In genomic region chr10:84525120-84525806, GRCh38 we compare ENCODE assay signal across 1 cellular context.
TF ChIP-seq lines count a peak whose summit lies in the region.

No MANE protein-coding gene starts in this region.

TF ChIP-seq in K562, 482 proteins besides CTCF, POLR2A, EP300 and RAD21 (continued from another document and continues in another):
- TF ChIP-seq RREB1 (CRISPR knock-in tag; IDR thresholded peaks at IDR 0.05), result 0 out of 2 replicates have a peak, but pooled peaks have one; percentile 34
- no peak for TF ChIP-seq SMAD2 (IDR thresholded peaks at IDR 0.05; ENCODE audit: low read depth, low read length)
- no peak for TF ChIP-seq SUPT5H (IDR thresholded peaks at IDR 0.05)
- peak; percentile 95 for TF ChIP-seq TCF3 (CRISPR knock-in tag; IDR thresholded peaks at IDR 0.05)
- TF ChIP-seq NCOR1 (IDR thresholded peaks at IDR 0.05), result peak; percentile 97
- TF ChIP-seq DEAF1 (CRISPR knock-in tag; IDR thresholded peaks at IDR 0.05), result peak; percentile 33; the same call in 1 of the 2 replicates
- no peak for TF ChIP-seq NR2C2 (CRISPR knock-in tag; IDR thresholded peaks at IDR 0.05)
- TF ChIP-seq NR2C2 (tag; IDR thresholded peaks at IDR 0.05), result no peak
- TF ChIP-seq BCOR (IDR thresholded peaks at IDR 0.05), result peak; percentile 76
- 0 out of 2 replicates have a peak, but pooled peaks have one; percentile 8 for TF ChIP-seq OTX1 (CRISPR knock-in tag; IDR thresholded peaks at IDR 0.05)
- TF ChIP-seq CBFA2T2 (conservative IDR thresholded peaks at IDR 0.05), result peak; percentile 92
- TF ChIP-seq, protein P1, sequence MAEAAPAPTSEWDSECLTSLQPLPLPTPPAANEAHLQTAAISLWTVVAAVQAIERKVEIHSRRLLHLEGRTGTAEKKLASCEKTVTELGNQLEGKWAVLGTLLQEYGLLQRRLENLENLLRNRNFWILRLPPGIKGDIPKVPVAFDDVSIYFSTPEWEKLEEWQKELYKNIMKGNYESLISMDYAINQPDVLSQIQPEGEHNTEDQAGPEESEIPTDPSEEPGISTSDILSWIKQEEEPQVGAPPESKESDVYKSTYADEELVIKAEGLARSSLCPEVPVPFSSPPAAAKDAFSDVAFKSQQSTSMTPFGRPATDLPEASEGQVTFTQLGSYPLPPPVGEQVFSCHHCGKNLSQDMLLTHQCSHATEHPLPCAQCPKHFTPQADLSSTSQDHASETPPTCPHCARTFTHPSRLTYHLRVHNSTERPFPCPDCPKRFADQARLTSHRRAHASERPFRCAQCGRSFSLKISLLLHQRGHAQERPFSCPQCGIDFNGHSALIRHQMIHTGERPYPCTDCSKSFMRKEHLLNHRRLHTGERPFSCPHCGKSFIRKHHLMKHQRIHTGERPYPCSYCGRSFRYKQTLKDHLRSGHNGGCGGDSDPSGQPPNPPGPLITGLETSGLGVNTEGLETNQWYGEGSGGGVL (CRISPR knock-in tag; IDR thresholded peaks at IDR 0.05), result peak; percentile 75
- TF ChIP-seq KAT2B (IDR thresholded peaks at IDR 0.05; ENCODE audit: low read depth, low read length), result no peak
- no peak for TF ChIP-seq FIP1L1 (IDR thresholded peaks at IDR 0.05; ENCODE audit: low read depth, low read length, poor library complexity, severe bottlenecking)
- TF ChIP-seq NRF1 (conservative IDR thresholded peaks at IDR 0.05 in 1 of 2, IDR thresholded peaks at IDR 0.05 in 1 of 2), result 0 out of 4 replicates have a peak, but pooled peaks have one; percentile 15 to 33
- TF ChIP-seq, protein P2, sequence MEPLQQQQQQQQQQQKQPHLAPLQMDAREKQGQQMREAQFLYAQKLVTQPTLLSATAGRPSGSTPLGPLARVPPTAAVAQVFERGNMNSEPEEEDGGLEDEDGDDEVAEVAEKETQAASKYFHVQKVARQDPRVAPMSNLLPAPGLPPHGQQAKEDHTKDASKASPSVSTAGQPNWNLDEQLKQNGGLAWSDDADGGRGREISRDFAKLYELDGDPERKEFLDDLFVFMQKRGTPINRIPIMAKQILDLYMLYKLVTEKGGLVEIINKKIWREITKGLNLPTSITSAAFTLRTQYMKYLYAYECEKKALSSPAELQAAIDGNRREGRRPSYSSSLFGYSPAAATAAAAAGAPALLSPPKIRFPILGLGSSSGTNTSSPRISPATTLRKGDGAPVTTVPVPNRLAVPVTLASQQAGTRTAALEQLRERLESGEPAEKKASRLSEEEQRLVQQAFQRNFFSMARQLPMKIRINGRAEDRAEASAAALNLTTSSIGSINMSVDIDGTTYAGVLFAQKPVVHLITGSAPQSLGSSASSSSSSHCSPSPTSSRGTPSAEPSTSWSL (CRISPR knock-in tag; IDR thresholded peaks at IDR 0.05; ENCODE audit: borderline replicate concordance), result 0 out of 2 replicates have a peak, but pooled peaks have one; percentile 74
- no peak for TF ChIP-seq SP2 (IDR thresholded peaks at IDR 0.05; ENCODE audit: extremely low read depth, low read depth, low read length, poor library complexity, severe bottlenecking)
- TF ChIP-seq HDAC1 (IDR thresholded peaks at IDR 0.05), result peak in 1 of 2 experiments; percentile 70; a peak in 2 of 4 replicates
- TF ChIP-seq, protein P3, sequence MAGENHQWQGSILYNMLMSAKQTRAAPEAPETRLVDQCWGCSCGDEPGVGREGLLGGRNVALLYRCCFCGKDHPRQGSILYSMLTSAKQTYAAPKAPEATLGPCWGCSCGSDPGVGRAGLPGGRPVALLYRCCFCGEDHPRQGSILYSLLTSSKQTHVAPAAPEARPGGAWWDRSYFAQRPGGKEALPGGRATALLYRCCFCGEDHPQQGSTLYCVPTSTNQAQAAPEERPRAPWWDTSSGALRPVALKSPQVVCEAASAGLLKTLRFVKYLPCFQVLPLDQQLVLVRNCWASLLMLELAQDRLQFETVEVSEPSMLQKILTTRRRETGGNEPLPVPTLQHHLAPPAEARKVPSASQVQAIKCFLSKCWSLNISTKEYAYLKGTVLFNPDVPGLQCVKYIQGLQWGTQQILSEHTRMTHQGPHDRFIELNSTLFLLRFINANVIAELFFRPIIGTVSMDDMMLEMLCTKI (IDR thresholded peaks at IDR 0.05; ENCODE audit: partially characterized antibody), result no peak
- TF ChIP-seq BRD4 (IDR thresholded peaks at IDR 0.05), result no peak
- peak; percentile 42 to 99; a peak in 3 of 4 replicates for TF ChIP-seq MAZ (CRISPR knock-in tag; conservative IDR thresholded peaks at IDR 0.05 in 1 of 2, IDR thresholded peaks at IDR 0.05 in 1 of 2)
- peak; percentile 77; the same call in 1 of the 2 replicates for TF ChIP-seq ZNF561 (CRISPR knock-in tag; conservative IDR thresholded peaks at IDR 0.05)
- TF ChIP-seq, protein P4, sequence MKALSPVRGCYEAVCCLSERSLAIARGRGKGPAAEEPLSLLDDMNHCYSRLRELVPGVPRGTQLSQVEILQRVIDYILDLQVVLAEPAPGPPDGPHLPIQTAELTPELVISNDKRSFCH (CRISPR knock-in tag; IDR thresholded peaks at IDR 0.05), result no peak
- TF ChIP-seq, protein P4 (tag; IDR thresholded peaks at IDR 0.05), result peak; percentile 99
- TF ChIP-seq NR1H2 (CRISPR knock-in tag; IDR thresholded peaks at IDR 0.05), result no peak
- TF ChIP-seq ZNF41 (CRISPR knock-in tag; conservative IDR thresholded peaks at IDR 0.05), result peak; percentile 93
- peak; percentile 94 for TF ChIP-seq SMARCA4 (IDR thresholded peaks at IDR 0.05)
- peak; percentile 34 for TF ChIP-seq PRDM10 (IDR thresholded peaks at IDR 0.05; ENCODE audit: partially characterized antibody)
- no peak for TF ChIP-seq ELK1 (CRISPR knock-in tag; IDR thresholded peaks at IDR 0.05)
- TF ChIP-seq ZKSCAN8 (CRISPR knock-in tag; IDR thresholded peaks at IDR 0.05), result peak; percentile 90
- peak; percentile 84 to 90 for TF ChIP-seq TRIM24 (IDR thresholded peaks at IDR 0.05)
- peak; percentile 87 for TF ChIP-seq ZNF239 (CRISPR knock-in tag; IDR thresholded peaks at IDR 0.05)
- TF ChIP-seq, protein P5, sequence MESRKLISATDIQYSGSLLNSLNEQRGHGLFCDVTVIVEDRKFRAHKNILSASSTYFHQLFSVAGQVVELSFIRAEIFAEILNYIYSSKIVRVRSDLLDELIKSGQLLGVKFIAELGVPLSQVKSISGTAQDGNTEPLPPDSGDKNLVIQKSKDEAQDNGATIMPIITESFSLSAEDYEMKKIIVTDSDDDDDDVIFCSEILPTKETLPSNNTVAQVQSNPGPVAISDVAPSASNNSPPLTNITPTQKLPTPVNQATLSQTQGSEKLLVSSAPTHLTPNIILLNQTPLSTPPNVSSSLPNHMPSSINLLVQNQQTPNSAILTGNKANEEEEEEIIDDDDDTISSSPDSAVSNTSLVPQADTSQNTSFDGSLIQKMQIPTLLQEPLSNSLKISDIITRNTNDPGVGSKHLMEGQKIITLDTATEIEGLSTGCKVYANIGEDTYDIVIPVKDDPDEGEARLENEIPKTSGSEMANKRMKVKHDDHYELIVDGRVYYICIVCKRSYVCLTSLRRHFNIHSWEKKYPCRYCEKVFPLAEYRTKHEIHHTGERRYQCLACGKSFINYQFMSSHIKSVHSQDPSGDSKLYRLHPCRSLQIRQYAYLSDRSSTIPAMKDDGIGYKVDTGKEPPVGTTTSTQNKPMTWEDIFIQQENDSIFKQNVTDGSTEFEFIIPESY (CRISPR knock-in tag; IDR thresholded peaks at IDR 0.05), result peak; percentile 92
- TF ChIP-seq FOSL1 (tag; conservative IDR thresholded peaks at IDR 0.05), result peak; percentile 54
- TF ChIP-seq ZNF175 (CRISPR knock-in tag; IDR thresholded peaks at IDR 0.05; ENCODE audit: low read depth), result peak; percentile 35; the same call in 1 of the 2 replicates
- TF ChIP-seq ZNF785 (CRISPR knock-in tag; IDR thresholded peaks at IDR 0.05), result peak; percentile 81; the same call in 1 of the 2 replicates
- TF ChIP-seq RUNX1 (IDR thresholded peaks at IDR 0.05; ENCODE audit: low read depth), result peak; percentile 75; the same call in 1 of the 2 replicates
- no peak for TF ChIP-seq STAG1 (CRISPR knock-in tag; IDR thresholded peaks at IDR 0.05; ENCODE audit: borderline replicate concordance)
- peak; percentile 62; the same call in 1 of the 2 replicates for TF ChIP-seq POLR2AphosphoS5 (IDR thresholded peaks at IDR 0.05; ENCODE audit: control insufficient read depth, insufficient read depth, low read depth, low read length)
